24 cellular contexts compared by ENCODE assay signal in the genomic region with DNA sequence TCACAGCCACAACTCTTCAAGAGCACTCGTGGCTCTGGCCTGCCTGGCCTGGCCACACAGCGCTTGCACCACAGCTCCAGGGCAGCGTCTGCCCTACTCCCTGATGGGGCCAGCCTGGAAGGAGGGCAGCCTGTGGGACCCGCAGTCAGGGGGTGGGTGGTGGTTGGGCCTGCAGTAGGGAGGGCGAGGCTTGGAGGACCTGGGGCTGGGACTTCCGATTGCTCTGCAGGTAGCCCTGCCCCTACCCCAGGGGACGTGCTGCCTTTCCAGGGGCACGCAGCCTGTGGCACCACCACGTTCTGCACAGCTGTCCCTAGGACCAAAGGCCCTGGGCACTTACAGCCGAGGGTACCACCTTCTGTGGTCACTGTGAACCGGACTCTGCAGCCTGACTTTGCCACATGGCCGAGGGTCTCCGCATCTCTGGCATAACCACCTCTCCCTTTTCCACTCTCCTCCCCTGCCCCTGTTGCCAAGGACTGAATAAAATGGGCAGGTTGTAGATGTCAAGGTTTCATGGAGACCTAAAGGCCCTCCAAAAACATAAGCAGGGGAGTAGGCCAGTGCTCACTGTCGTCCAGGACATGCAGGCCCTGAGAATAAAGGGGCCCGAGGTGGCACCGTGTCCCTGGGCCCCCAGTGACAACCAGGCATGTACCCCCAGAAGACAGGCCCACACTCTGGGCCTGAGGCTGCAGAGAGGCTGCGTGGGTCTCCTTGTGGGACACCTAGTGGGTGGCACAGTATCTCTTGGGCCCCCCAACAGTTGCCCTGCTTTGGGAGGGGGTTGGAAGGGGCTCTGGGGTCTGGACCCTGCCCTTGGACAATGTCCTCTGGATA.
DNase-seq lines count a peak whose midpoint lies in the region; FAIRE-seq and TF ChIP-seq lines count a peak whose summit lies in the region.
"Had no signal": no experiment of that assay in that cellular context is flagged by ENCODE, and none has a peak within 500 bp of the region (broad histone marks: within the 10 kb centered on the region; RNA-seq: fewer than 3 reads in every experiment).

No MANE protein-coding gene starts in this region.

- TF ChIP-seq POLR2A in H1 (IDR thresholded peaks at IDR 0.05; ENCODE audit: control extremely low read depth in 1 of 2, low read depth in 2 of 2, low read length in 2 of 2) = no peak

- no peaks in the 10 kb centered on the region for H3K23me2 ChIP-seq in H1 (ENCODE audit: low read depth, low read length)

- H2AK5ac ChIP-seq in H1 (ENCODE audit: low read depth, low read length) = no peak overlapping the region
- H2AK5ac ChIP-seq in neuronal stem cell (ENCODE audit: low read depth, low read length) = peak overlapping the region; percentile 60

- no peak overlapping the region for H3K14ac ChIP-seq in H1 (ENCODE audit: insufficient read length)
- no peak overlapping the region for H3K14ac ChIP-seq in neuronal stem cell (ENCODE audit: low read length)

- H3K18ac ChIP-seq in H1 (ENCODE audit: extremely low read depth, low read length) = no peak overlapping the region
- no peak overlapping the region for H3K18ac ChIP-seq in neuronal stem cell (ENCODE audit: low read length)

- POLR2A ChIA-PET in activated CD4-positive, alpha-beta memory T cell treated with anti-CD3 and anti-CD28 coated beads, Interleukin-2, amount 10 ng/mL, durations not matched to agents 7 days and 5 days (lab: Charles Lee) = no interaction called here
- POLR2A ChIA-PET in activated CD4-positive, alpha-beta memory T cell treated with anti-CD3 and anti-CD28 coated beads for 36 hours (lab: Charles Lee) = no interaction called here
- POLR2A ChIA-PET in H1 (lab: Charles Lee; ENCODE audit: partially characterized antibody) = interaction anchor here (0.9 kb wide), 1 partner anchor 90 kb away, joined by 3 read pairs; no protein-coding TSS in a partner anchor

- CTCF ChIA-PET in activated CD4-positive, alpha-beta memory T cell treated with anti-CD3 and anti-CD28 coated beads, Interleukin-2, amount 10 ng/mL, durations not matched to agents 7 days and 5 days (lab: Charles Lee) = no interaction called here
- CTCF ChIA-PET in activated CD4-positive, alpha-beta memory T cell treated with anti-CD3 and anti-CD28 coated beads for 36 hours (lab: Charles Lee) = no interaction called here
- CTCF ChIA-PET in H1 (lab: Charles Lee; ENCODE audit: partially characterized antibody) = interaction anchor here (0.8 to 1.6 kb wide), 4 partner anchors 68 to 411 kb away, joined by 3 to 6 read pairs (median 4); no protein-coding TSS in a partner anchor

- H4K8ac ChIP-seq in H1 (ENCODE audit: extremely low read depth, insufficient read depth, low read length) (no peak overlapping the region; the same call in 1 of the 2 replicates), neuronal stem cell (ENCODE audit: low read depth, low read length) (no peak overlapping the region)

- H3K79me1 ChIP-seq in H1 (ENCODE audit: low read depth, low read length) = no peaks in the 10 kb centered on the region
- no peaks in the 10 kb centered on the region for H3K79me1 ChIP-seq in neuronal stem cell (ENCODE audit: low read depth, low read length)

- H3K27ac Mint-ChIP-seq in activated CD4-positive, alpha-beta memory T cell treated with anti-CD3 and anti-CD28 coated beads, Interleukin-2, amount 10 ng/mL, durations not matched to agents 7 days and 5 days = no peak overlapping the region
- H3K27ac Mint-ChIP-seq in activated CD4-positive, alpha-beta memory T cell treated with anti-CD3 and anti-CD28 coated beads for 36 hours = no peak overlapping the region
- H3K27ac Mint-ChIP-seq: B cell, HFFc6, IgD-negative memory B cell had no signal

- H2AFZ ChIP-seq in H1 (ENCODE audit: low read length) (no peak overlapping the region), neuronal stem cell (ENCODE audit: low read length) (no peak overlapping the region)

- H3K23ac ChIP-seq in H1 (ENCODE audit: insufficient read length) = no peak overlapping the region
- H3K23ac ChIP-seq in neuronal stem cell (ENCODE audit: low read depth, low read length, poor library complexity) = peak overlapping the region; percentile 82

- peak overlapping the region; percentile 72; the same call in 1 of the 2 replicates for H2BK15ac ChIP-seq in H1 (ENCODE audit: low read length)
- no peak overlapping the region for H2BK15ac ChIP-seq in neuronal stem cell (ENCODE audit: low read length)

- H3K4me3 ChIP-seq in H1 (ENCODE audit: extremely low read depth in 1 of 4, insufficient read depth in 2 of 4, low read depth in 3 of 4, low read length in 4 of 4) (no peak overlapping the region), neuronal stem cell (ENCODE audit: low read length in 2 of 2) (no peak overlapping the region)
- H3K4me3 ChIP-seq: SK-N-MC had no signal

- H3K4me1 ChIP-seq in H1 (replicated peaks in 1 of 4; ENCODE audit: control insufficient read depth in 3 of 4, insufficient read depth in 4 of 4, low read length in 3 of 4) (peaks cover 11 to 49% (median 27%) of the 10 kb centered on the region in 4 experiments), neuronal stem cell (ENCODE audit: control insufficient read depth in 2 of 2, insufficient read depth in 1 of 2, low read depth in 1 of 2, low read length in 2 of 2) (no peaks in the 10 kb centered on the region)

- no peaks in the 10 kb centered on the region for H3K79me2 ChIP-seq in H1 (ENCODE audit: control insufficient read depth in 1 of 2, insufficient read depth in 2 of 2, low read length in 2 of 2)

- H3K27me3 ChIP-seq in H1 (replicated peaks in 1 of 4; ENCODE audit: control insufficient read depth in 3 of 4, extremely low read depth in 1 of 4, insufficient read depth in 3 of 4, low read length in 3 of 4) = peaks cover 0 to 31% (median 22%) of the 10 kb centered on the region in 4 experiments; a peak in 6 of 7 replicates
- H3K27me3 ChIP-seq in neuronal stem cell (ENCODE audit: control insufficient read depth in 3 of 3, insufficient read depth in 3 of 3, low read depth in 1 of 3, low read length in 3 of 3) = peaks cover 0 to 75% (median 10%) of the 10 kb centered on the region in 3 experiments

- no peak overlapping the region for H3K9ac ChIP-seq in H1 (replicated peaks in 1 of 4; ENCODE audit: extremely low read depth in 1 of 4, low read depth in 3 of 4, low read length in 3 of 4)
- no peak overlapping the region for H3K9ac ChIP-seq in neuronal stem cell (ENCODE audit: low read depth, low read length, poor library complexity)
- H3K9ac ChIP-seq: KMS-11 had no signal

- peaks cover 14% of the 10 kb centered on the region for H3K27me3 Mint-ChIP-seq in activated CD4-positive, alpha-beta memory T cell treated with anti-CD3 and anti-CD28 coated beads, Interleukin-2, amount 10 ng/mL, durations not matched to agents 7 days and 5 days
- peaks cover 13% of the 10 kb centered on the region for H3K27me3 Mint-ChIP-seq in activated CD4-positive, alpha-beta memory T cell treated with anti-CD3 and anti-CD28 coated beads for 36 hours

- H2BK5ac ChIP-seq in H1 (ENCODE audit: low read depth, low read length) (peak overlapping the region; percentile 81; the same call in 1 of the 2 replicates), neuronal stem cell (ENCODE audit: low read length) (no peak overlapping the region)

- intact Hi-C loops in activated CD4-positive, alpha-beta memory T cell treated with anti-CD3 and anti-CD28 coated beads for 36 hours (cut with micrococcal nuclease) = no loop called here

- H3K9me3 ChIP-seq in H1 (ENCODE audit: insufficient read depth in 2 of 2, low read depth in 1 of 2, low read length in 1 of 2) = no peaks in the 10 kb centered on the region
- no peaks in the 10 kb centered on the region for H3K9me3 ChIP-seq in neuronal stem cell (replicated peaks in 1 of 2; ENCODE audit: control insufficient read depth in 2 of 2, insufficient read depth in 1 of 2, low read depth in 1 of 2, low read length in 2 of 2)

- no peak for TF ChIP-seq EP300 in H1 (IDR thresholded peaks at IDR 0.05; ENCODE audit: borderline replicate concordance in 1 of 2, low read depth in 2 of 2, low read length in 2 of 2)

- no peaks in the 10 kb centered on the region for H3K9me3 Mint-ChIP-seq in activated CD4-positive, alpha-beta memory T cell treated with anti-CD3 and anti-CD28 coated beads, Interleukin-2, amount 10 ng/mL, durations not matched to agents 7 days and 5 days
- no peaks in the 10 kb centered on the region for H3K9me3 Mint-ChIP-seq in activated CD4-positive, alpha-beta memory T cell treated with anti-CD3 and anti-CD28 coated beads for 36 hours
- H3K9me3 Mint-ChIP-seq: HFFc6, IgD-negative memory B cell had no signal

- no peaks in the 10 kb centered on the region for H3K36me3 ChIP-seq in H1 (ENCODE audit: control insufficient read depth in 2 of 4, insufficient read depth in 4 of 4, low read length in 3 of 4)
- H3K36me3 ChIP-seq in neuronal stem cell (replicated peaks in 1 of 2; ENCODE audit: control insufficient read depth in 2 of 2, insufficient read depth in 2 of 2, low read length in 2 of 2) = no peaks in the 10 kb centered on the region

- H2BK20ac ChIP-seq in H1 (ENCODE audit: low read length) = peak overlapping the region; percentile 72; the same call in 1 of the 2 replicates

- no peak overlapping the region for H4K5ac ChIP-seq in H1 (ENCODE audit: insufficient read length, low read depth, low read length)

- H4K91ac ChIP-seq in H1 (replicated peaks; ENCODE audit: insufficient read length, low read length) = peak overlapping the region; percentile 41
- no peak overlapping the region for H4K91ac ChIP-seq in neuronal stem cell (ENCODE audit: low read depth, low read length, poor library complexity)

- H3K56ac ChIP-seq in H1 (replicated peaks; ENCODE audit: insufficient read length, low read depth, low read length) = no peak overlapping the region

- H2BK120ac ChIP-seq in H1 (replicated peaks; ENCODE audit: low read depth, low read length) (no peak overlapping the region), neuronal stem cell (ENCODE audit: low read depth, low read length) (no peak overlapping the region)

- H4K20me1 ChIP-seq in H1 (replicated peaks in 1 of 2; ENCODE audit: control insufficient read depth in 1 of 2, insufficient read depth in 2 of 2, low read length in 2 of 2) = peaks cover 0 to 1% of the 10 kb centered on the region in 2 experiments

- H3K36me3 Mint-ChIP-seq in activated CD4-positive, alpha-beta memory T cell treated with anti-CD3 and anti-CD28 coated beads, Interleukin-2, amount 10 ng/mL, durations not matched to agents 7 days and 5 days (ENCODE audit: low read depth) = no peaks in the 10 kb centered on the region
- no peaks in the 10 kb centered on the region for H3K36me3 Mint-ChIP-seq in activated CD4-positive, alpha-beta memory T cell treated with anti-CD3 and anti-CD28 coated beads for 36 hours
- H3K36me3 Mint-ChIP-seq: IgD-negative memory B cell had no signal

- WGBS in H1 (ENCODE audit: extremely low coverage in 1 of 2, insufficient coverage in 1 of 2, insufficient read length in 1 of 2, insufficient replicate concordance in 2 of 2, low coverage in 1 of 2, low lambda C conversion rate in 2 of 2, missing lambda C conversion rate in 1 of 2), 2 experiments = 88% methylated on average over 16 of the region's 17 CpGs; no CpG with 5 or more reads in 1 of the 2 experiments
- whole genome bisulfite sequencing in neuronal stem cell (ENCODE audit: extremely low coverage in 2 of 2, insufficient read length in 2 of 2, insufficient replicate concordance in 1 of 2), 2 donors = no CpG with 5 or more reads among the region's 17 CpGs

- H3K4ac ChIP-seq in H1 (replicated peaks; ENCODE audit: insufficient read length, low read depth, low read length) (no peak overlapping the region), neuronal stem cell (ENCODE audit: low read length) (no peak overlapping the region)

- no peak overlapping the region for H3K4me2 ChIP-seq in H1 (ENCODE audit: insufficient read depth in 1 of 2, low read depth in 2 of 2, low read length in 2 of 2)
- no peak overlapping the region for H3K4me2 ChIP-seq in neuronal stem cell (ENCODE audit: insufficient read depth, low read length, poor library complexity, severe bottlenecking)
- H3K4me2 ChIP-seq: KMS-11 had no signal

- FAIRE-seq in H1 (lab: Jason Lieb, UNC) = no peak
- FAIRE-seq: GM18507 had no signal

- peak; percentile 14 for DNase-seq in activated CD4-positive, alpha-beta memory T cell treated with anti-CD3 and anti-CD28 coated beads, Interleukin-2, amount 10 ng/mL, durations not matched to agents 7 days and 5 days
- no peak for DNase-seq in activated CD4-positive, alpha-beta memory T cell treated with anti-CD3 and anti-CD28 coated beads for 36 hours
- DNase-seq in H1 (ENCODE audit: low read depth in 1 of 2, low spot score in 2 of 2) (peak in 1 of 2 experiments; percentile 47), neuronal stem cell (ENCODE audit: low spot score) (no peak), NCI-H1092 (lab: John Stamatoyannopoulos, UW) (no peak), SK-N-DZ (ENCODE audit: low spot score) (no peak)
- no peak for DNase-seq in effector CD8-positive, alpha-beta T cell (lab: John Stamatoyannopoulos, UW)
- DNase-seq: DMS153, HFFc6, MM.1S, NCI-H1417 treated with DMSO at 0.1 percent for 48 hours, NCI-H1694 treated with DMSO at 0.1 percent for 48 hours, NCI-H2081, NCI-H2227 treated with DMSO at 0.1 percent for 48 hours, NCI-H510A, SHP77 treated with DMSO at 0.1 percent for 48 hours had no signal

- no peaks in the 10 kb centered on the region for H3K4me1 Mint-ChIP-seq in activated CD4-positive, alpha-beta memory T cell treated with anti-CD3 and anti-CD28 coated beads, Interleukin-2, amount 10 ng/mL, durations not matched to agents 7 days and 5 days
- H3K4me1 Mint-ChIP-seq in activated CD4-positive, alpha-beta memory T cell treated with anti-CD3 and anti-CD28 coated beads for 36 hours (ENCODE audit: low read depth) = no peaks in the 10 kb centered on the region
- H3K4me1 Mint-ChIP-seq: B cell, IgD-negative memory B cell had no signal

- no peak for TF ChIP-seq RAD21 in H1 (IDR thresholded peaks at IDR 0.05 in 1 of 2, conservative IDR thresholded peaks at IDR 0.05 in 1 of 2; ENCODE audit: low read depth in 2 of 2, low read length in 2 of 2)

- H3K4me3 Mint-ChIP-seq in activated CD4-positive, alpha-beta memory T cell treated with anti-CD3 and anti-CD28 coated beads, Interleukin-2, amount 10 ng/mL, durations not matched to agents 7 days and 5 days = no peak overlapping the region
- no peak overlapping the region for H3K4me3 Mint-ChIP-seq in activated CD4-positive, alpha-beta memory T cell treated with anti-CD3 and anti-CD28 coated beads for 36 hours
- H3K4me3 Mint-ChIP-seq: B cell, HFFc6, IgD-negative memory B cell had no signal

- H3K27ac ChIP-seq in H1 (ENCODE audit: low read depth, low read length) (no peak overlapping the region), neuronal stem cell (replicated peaks; ENCODE audit: low read length) (no peak overlapping the region)
- H3K27ac ChIP-seq: 22Rv1, C4-2B, KMS-11, RWPE1, SK-N-MC had no signal

- no peak for TF ChIP-seq CTCF in H1 (IDR thresholded peaks at IDR 0.05; ENCODE audit: control extremely low read depth in 1 of 3, insufficient read depth in 1 of 3, low read depth in 1 of 3, low read length in 3 of 3)

- H2BK12ac ChIP-seq in H1 (ENCODE audit: low read depth, low read length) (peak overlapping the region; percentile 68; the same call in 1 of the 2 replicates), neuronal stem cell (ENCODE audit: low read length) (no peak overlapping the region)
